8 cellular contexts compared by ENCODE assay signal in the genomic region with DNA sequence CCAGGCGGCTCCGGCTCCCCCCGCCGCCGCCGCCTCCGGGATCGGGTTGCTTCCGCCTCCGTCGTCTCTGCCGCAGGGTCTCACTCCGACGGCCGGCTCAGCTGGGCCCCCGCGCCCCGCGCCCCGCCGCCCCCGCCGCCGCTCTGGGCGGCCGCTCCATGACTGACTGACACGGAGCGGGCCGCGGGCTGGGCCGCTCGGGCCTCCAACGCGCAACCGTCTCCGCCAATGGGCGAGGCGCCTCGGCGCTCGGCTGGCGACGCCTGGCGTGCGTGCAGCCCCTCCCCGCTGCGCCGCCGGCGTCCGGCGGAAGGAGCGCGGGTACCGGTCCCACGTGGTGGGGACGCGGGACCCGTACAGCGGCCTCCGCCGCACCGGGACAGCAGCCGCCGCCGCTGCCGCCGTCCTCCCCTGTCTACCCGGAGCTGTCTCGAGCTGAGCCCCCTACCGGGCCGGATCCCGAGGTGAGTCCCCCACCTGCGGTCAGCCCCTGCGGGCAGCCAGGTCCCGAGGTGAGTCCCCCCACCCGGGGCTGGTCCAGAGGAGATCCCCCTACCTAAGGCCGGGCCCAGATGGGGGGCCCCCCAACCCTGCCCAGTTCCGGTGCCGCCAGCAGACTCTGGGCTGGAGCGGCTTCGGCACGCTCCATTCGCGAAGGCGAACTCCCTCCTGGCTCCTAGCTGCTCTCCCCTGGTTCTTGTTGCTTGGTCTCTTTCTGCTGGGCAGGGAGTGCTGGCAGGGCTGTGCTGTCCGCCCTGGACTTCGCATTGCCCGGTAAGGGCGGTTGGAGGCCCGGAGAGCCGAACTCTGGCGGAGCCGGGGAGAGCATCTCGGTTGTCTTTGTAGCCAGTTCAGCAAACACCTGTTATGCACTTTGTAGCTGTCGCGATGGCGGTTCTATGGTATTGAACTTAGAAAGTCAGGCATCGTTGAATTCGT. TPM values are rescaled to one million over a fixed set of nuclear protein-coding genes. Genes with fewer than 3 reads are reported as not detected.
A peak's percentile ranks its signal among the peaks of the same experiment; 100 is the strongest.
DNase-seq lines count a peak whose midpoint lies in the region; ATAC-seq and TF ChIP-seq lines count a peak whose summit lies in the region.

A gene (minus strand): TSS at position 230 of the 939 bp plus-strand sequence. CDS start 11,640 bp downstream, outside the sequence.
A gene (plus strand): TSS at position 355 of the 939 bp plus-strand sequence. CDS start 1,387 bp downstream, outside the sequence.

- H3K36me3 ChIP-seq in OCI-LY7 (ENCODE audit: insufficient read depth, low read length) (peaks cover 34% of the 10 kb centered on the region), mucosa of descending colon (ENCODE audit: low read depth) (no peaks in the 10 kb centered on the region)

- no peaks in the 10 kb centered on the region for H3K9me2 ChIP-seq in OCI-LY7 (ENCODE audit: insufficient read depth, low read length)

- peak within 1 kb of the TSS; percentile 57 for H3K27ac ChIP-seq in OCI-LY7 (ENCODE audit: low read depth, low read length, poor library complexity, severe bottlenecking)
- peak within 1 kb of the TSS; percentile 74 for H3K27ac ChIP-seq in epithelial cell of prostate

- CTCF ChIA-PET in OCI-LY7 (lab: Charles Lee; ENCODE audit: unreplicated experiment) = no interaction called here

- H3K4me2 ChIP-seq in OCI-LY7 (ENCODE audit: low read length) = peak within 1 kb of the TSS; percentile 91

- POLR2A ChIA-PET in OCI-LY7 (lab: Charles Lee) = interaction anchor here (0.7 to 0.9 kb wide), 2 partner anchors 67 to 728 kb away, joined by 3 to 4 read pairs; a partner anchor contains a TSS

- H3K9me3 ChIP-seq in OCI-LY7 (ENCODE audit: low read length) = no peaks in the 10 kb centered on the region
- H3K9me3 ChIP-seq in mucosa of descending colon = no peaks in the 10 kb centered on the region

- peaks cover 39% of the 10 kb centered on the region; the same call in 1 of the 2 replicates for H4K20me1 ChIP-seq in OCI-LY7 (ENCODE audit: insufficient read depth, low read length)

- H3K4me1 ChIP-seq in OCI-LY7 (ENCODE audit: insufficient read depth, low read length, poor library complexity, severe bottlenecking) (peaks cover 30% of the 10 kb centered on the region), mucosa of descending colon (ENCODE audit: low read depth) (peaks cover 23% of the 10 kb centered on the region)

- no TSS peak for BruUV-seq in OCI-LY7 (replicated peaks; lab: Mats Ljungman, UMichigan)

- TF ChIP-seq CTCF in OCI-LY7 (conservative IDR thresholded peaks at IDR 0.05; ENCODE audit: low read length) (no peak), mucosa of descending colon (IDR thresholded peaks at IDR 0.05) (peak; percentile 8)

- intact Hi-C loops in OCI-LY7 (cut with micrococcal nuclease; ENCODE audit: unreplicated experiment) (loop anchor here (1.0 to 5.0 kb wide), 3 partner anchors 67 to 441 kb away; a partner anchor contains a TSS), mucosa of descending colon (cut with DNase I, micrococcal nuclease) (loop anchor here in 1 of 2 donors (10.0 kb wide), 1 partner anchor 71 kb away; a partner anchor contains a TSS)

- H2AFZ ChIP-seq in OCI-LY7 (ENCODE audit: low read length) = peak within 1 kb of the TSS; percentile 61; the same call in 1 of the 2 replicates

- H3K4me3 ChIP-seq in OCI-LY7 (ENCODE audit: low read depth, low read length, poor library complexity, severe bottlenecking) (peak within 1 kb of the TSS; percentile 91), mucosa of descending colon (peak within 1 kb of the TSS; percentile 90)

- DNase-seq in COR-L47 (lab: John Stamatoyannopoulos, UW) (peak; percentile 85), HT1080 (ENCODE audit: low read depth) (peak; percentile 82), OCI-LY7 (ENCODE audit: low spot score) (peak; percentile 92), activated T-cell treated with anti-CD3 and anti-CD28 coated beads for 24 hours (ENCODE audit: low read depth) (peak; percentile 83), epithelial cell of prostate (ENCODE audit: low read depth, low spot score) (peak; percentile 59), mucosa of descending colon (peak; percentile 84 to 93 (median 92))
- DNase-seq in stimulated activated CD8-positive, alpha-beta memory T cell treated with anti-CD3 and anti-CD28 coated beads, Interleukin-4, amount 100 ng/mL, for 1 hour (ENCODE audit: low read depth in 2 of 2, low spot score in 1 of 2) = peak; percentile 52 to 62

- ATAC-seq in GM19468 (IDR thresholded peaks at IDR 0.05; ENCODE audit: extremely low read depth, unreplicated experiment) = peak; percentile 83
- ATAC-seq in mucosa of descending colon = peak; percentile 98

- peaks cover 93% of the 10 kb centered on the region for H3K79me2 ChIP-seq in OCI-LY7 (ENCODE audit: insufficient read depth, low read depth, low read length)

RNA-seq across cellular contexts. Expression of the first gene that starts in this region (rescaled TPM):
- 32.9 and 40.5 TPM in 2 replicates for total RNA-seq in HT1080 (2014; rRNA removed; shearing (Covaris generic))
- 24.0 and 25.8 TPM in 2 replicates for polyA plus RNA-seq in HT1080 (2015; cell fraction: cytosol; rRNA removed)
- 18.1 and 18.4 TPM in 2 replicates for polyA plus RNA-seq in HT1080 (2015; cell fraction: nucleus; rRNA removed)
- total RNA-seq in OCI-LY7 (2014; rRNA removed; shearing (Covaris generic)) = 23.5 and 32.9 TPM in 2 replicates
- total RNA-seq in OCI-LY7 (2022) = 30.3 and 33.7 TPM in 2 replicates
- 10 to 100 TPM; 21.1 to 25.1 (median 23.4) TPM for total RNA-seq in mucosa of descending colon

RNA-seq across cellular contexts. Expression of the second gene that starts in this region (rescaled TPM):
- 27.8 and 31.8 TPM in 2 replicates for total RNA-seq in HT1080 (2014; rRNA removed; shearing (Covaris generic))
- polyA plus RNA-seq in HT1080 (2015; cell fraction: cytosol; rRNA removed) = 12.6 and 12.7 TPM in 2 replicates
- polyA plus RNA-seq in HT1080 (2015; cell fraction: nucleus; rRNA removed) = 24.5 and 25.6 TPM in 2 replicates
- total RNA-seq in OCI-LY7 (2014; rRNA removed; shearing (Covaris generic)) = 27.0 and 30.2 TPM in 2 replicates
- total RNA-seq in OCI-LY7 (2022) (17.3 and 25.1 TPM in 2 replicates), mucosa of descending colon (1 to 10 TPM; 5.5 to 8.3 (median 6.7) TPM)

Comparison
In these comparisons a context has a peak if more than half of its experiments do, and no peak if none do; other contexts are left out.
1. Peak in every context shown above with its lines: DNase-seq, ATAC-seq, H3K4me3 ChIP-seq and H3K27ac ChIP-seq.